In genomic region chr3:112456147-112456546, GRCh38 we compare ENCODE assay signal across 29 cellular contexts. TPM values are rescaled to one million over a fixed set of nuclear protein-coding genes. Genes with fewer than 3 reads are reported as not detected.
"Had no signal": no experiment of that assay in that cellular context is flagged by ENCODE, and none has a peak within 500 bp of the region (broad histone marks: within the 10 kb centered on the region; RNA-seq: fewer than 3 reads in every experiment).

No MANE protein-coding gene starts in this region.

- H3K9me3 Mint-ChIP-seq: activated CD4-positive, alpha-beta memory T cell treated with anti-CD3 and anti-CD28 coated beads for 36 hours; WTC11 had no signal

- DNase-seq: activated CD4-positive, alpha-beta memory T cell treated with anti-CD3 and anti-CD28 coated beads for 36 hours; activated CD4-positive, alpha-beta T cell treated with anti-CD3 and anti-CD28 coated beads, Interleukin-2, amount 10 ng/mL, durations not matched to agents 7 days and 5 days; activated CD8-positive, alpha-beta memory T cell treated with anti-CD3 and anti-CD28 coated beads for 24 hours; activated gamma-delta T cell treated with Interleukin-2 at 50 U/mL for 16 hours; activated naive CD4-positive, alpha-beta T cell treated with anti-CD3 and anti-CD28 coated beads, Interleukin-2, amount 10 ng/mL, durations not matched to agents 7 days and 5 days; activated naive CD8-positive, alpha-beta T cell treated with anti-CD3 and anti-CD28 coated beads for 36 hours; activated T-cell treated with anti-CD3 and anti-CD28 coated beads for 4 hours; activated T-cell treated with anti-CD3 and anti-CD28 coated beads, Interleukin-2, amount 50 U/mL, for 48 hours; aorta; caudate nucleus; colonic mucosa; MM.1S; NCI-H1105; NCI-H1436; NCI-H1694 treated with DMSO at 0.1 percent for 48 hours; NCI-H2029 treated with DMSO at 0.1 percent for 48 hours; NCI-H345; NCI-H510A; NCI-H69; Peyer's patch; Right ventricle myocardium superior; SJCRH30; SK-N-SH; SW 1271 had no signal

- H3K4me3 Mint-ChIP-seq: activated CD4-positive, alpha-beta memory T cell treated with anti-CD3 and anti-CD28 coated beads for 36 hours; activated CD4-positive, alpha-beta T cell treated with anti-CD3 and anti-CD28 coated beads, Interleukin-2, amount 10 ng/mL, durations not matched to agents 7 days and 5 days; activated naive CD4-positive, alpha-beta T cell treated with anti-CD3 and anti-CD28 coated beads, Interleukin-2, amount 10 ng/mL, durations not matched to agents 7 days and 5 days; activated naive CD8-positive, alpha-beta T cell treated with anti-CD3 and anti-CD28 coated beads for 36 hours; activated T-helper 17 cell treated with anti-CD3 and anti-CD28 coated beads, Interleukin-2, amount 50 U/mL, for 72 hours; T-helper 1 cell treated with Interleukin-12 subunit alpha and Interleukin-12 subunit beta and Interleukin-4 antibody, amounts not matched to agents 30 μg/mL and 1 μg/mL, for 36 hours; WTC11 had no signal

- H3K36me3 Mint-ChIP-seq: WTC11 had no signal

- H3K27me3 ChIP-seq: breast epithelium, colonic mucosa, Peyer's patch, SJCRH30 had no signal

- H3K27ac Mint-ChIP-seq: activated CD4-positive, alpha-beta memory T cell treated with anti-CD3 and anti-CD28 coated beads for 36 hours; activated CD4-positive, alpha-beta T cell treated with anti-CD3 and anti-CD28 coated beads, Interleukin-2, amount 10 ng/mL, durations not matched to agents 7 days and 5 days; activated naive CD4-positive, alpha-beta T cell treated with anti-CD3 and anti-CD28 coated beads, Interleukin-2, amount 10 ng/mL, durations not matched to agents 7 days and 5 days; activated naive CD8-positive, alpha-beta T cell treated with anti-CD3 and anti-CD28 coated beads for 36 hours; activated T-helper 17 cell treated with anti-CD3 and anti-CD28 coated beads, Interleukin-2, amount 50 U/mL, for 72 hours; T-helper 1 cell treated with Interleukin-12 subunit alpha and Interleukin-12 subunit beta and Interleukin-4 antibody, amounts not matched to agents 30 μg/mL and 1 μg/mL, for 36 hours; WTC11 had no signal

- H3K27me3 Mint-ChIP-seq: activated CD4-positive, alpha-beta memory T cell treated with anti-CD3 and anti-CD28 coated beads for 36 hours; activated CD4-positive, alpha-beta T cell treated with anti-CD3 and anti-CD28 coated beads, Interleukin-2, amount 10 ng/mL, durations not matched to agents 7 days and 5 days; activated naive CD4-positive, alpha-beta T cell treated with anti-CD3 and anti-CD28 coated beads, Interleukin-2, amount 10 ng/mL, durations not matched to agents 7 days and 5 days; activated naive CD8-positive, alpha-beta T cell treated with anti-CD3 and anti-CD28 coated beads for 36 hours; activated T-helper 17 cell treated with anti-CD3 and anti-CD28 coated beads, Interleukin-2, amount 50 U/mL, for 72 hours had no signal

- H3K9me3 ChIP-seq: breast epithelium, colonic mucosa, Peyer's patch, SJCRH30, SK-N-SH had no signal

- H3K27ac ChIP-seq: breast epithelium, colonic mucosa, Peyer's patch, RWPE1, SJCRH30 had no signal

- ATAC-seq: activated T-helper 17 cell treated with anti-CD3 and anti-CD28 coated beads, Interleukin-2, amount 50 U/mL, for 72 hours; WTC11 had no signal

RNA-seq across cellular contexts. Expression of gene BTLA, which starts 43.1 kb away (rescaled TPM):
- total RNA-seq: Right ventricle myocardium superior, SJCRH30, WTC11 had no signal
- polyA plus RNA-seq: SK-N-SH had no signal
